1 cellular context compared by ENCODE assay signal in genomic region chr3:42190701-42191442, GRCh38.
TF ChIP-seq lines count a peak whose summit lies in the region.

No MANE protein-coding gene starts in this region.

TF ChIP-seq in HepG2, 621 proteins besides CTCF, POLR2A, EP300 and RAD21 (continued from another document):
- TF ChIP-seq ZNF414 (CRISPR knock-in tag; IDR thresholded peaks at IDR 0.05) (no peak), SALL1 (CRISPR knock-in tag; IDR thresholded peaks at IDR 0.05) (peak; percentile 45), SRSF4 (IDR thresholded peaks at IDR 0.05; ENCODE audit: low read depth, low read length, poor library complexity, severe bottlenecking) (no peak), SMC3 (IDR thresholded peaks at IDR 0.05; ENCODE audit: low read length) (peak; percentile 97), ZNF510 (CRISPR knock-in tag; IDR thresholded peaks at IDR 0.05; ENCODE audit: low read depth) (no peak), XRCC5 (optimal IDR thresholded peaks at IDR 0.05; ENCODE audit: low read length) (peak; percentile 84), GATAD2A (CRISPR knock-in tag; IDR thresholded peaks at IDR 0.05) (peak; percentile 17; the same call in 1 of the 2 replicates), STAG1 (CRISPR knock-in tag; IDR thresholded peaks at IDR 0.05) (peak; percentile 93), YEATS2 (CRISPR knock-in tag; IDR thresholded peaks at IDR 0.05; ENCODE audit: borderline replicate concordance) (no peak), ZNF234 (CRISPR knock-in tag; conservative IDR thresholded peaks at IDR 0.05) (no peak)
- TF ChIP-seq, protein P1, sequence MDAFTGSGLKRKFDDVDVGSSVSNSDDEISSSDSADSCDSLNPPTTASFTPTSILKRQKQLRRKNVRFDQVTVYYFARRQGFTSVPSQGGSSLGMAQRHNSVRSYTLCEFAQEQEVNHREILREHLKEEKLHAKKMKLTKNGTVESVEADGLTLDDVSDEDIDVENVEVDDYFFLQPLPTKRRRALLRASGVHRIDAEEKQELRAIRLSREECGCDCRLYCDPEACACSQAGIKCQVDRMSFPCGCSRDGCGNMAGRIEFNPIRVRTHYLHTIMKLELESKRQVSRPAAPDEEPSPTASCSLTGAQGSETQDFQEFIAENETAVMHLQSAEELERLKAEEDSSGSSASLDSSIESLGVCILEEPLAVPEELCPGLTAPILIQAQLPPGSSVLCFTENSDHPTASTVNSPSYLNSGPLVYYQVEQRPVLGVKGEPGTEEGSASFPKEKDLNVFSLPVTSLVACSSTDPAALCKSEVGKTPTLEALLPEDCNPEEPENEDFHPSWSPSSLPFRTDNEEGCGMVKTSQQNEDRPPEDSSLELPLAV (CRISPR knock-in tag; conservative IDR thresholded peaks at IDR 0.05; ENCODE audit: low read depth) = no peak
